In genomic region chr15:50355980-50356379, GRCh38 we compare ENCODE assay signal across 1 cellular context.
TF ChIP-seq lines count a peak whose summit lies in the region.

No MANE protein-coding gene starts in this region.

TF ChIP-seq in SK-N-SH, 30 proteins besides CTCF, POLR2A, EP300 and RAD21 (continued from another document):
- TF ChIP-seq ZBTB33 (IDR thresholded peaks at IDR 0.05; ENCODE audit: borderline replicate concordance, low read depth) (no peak), TEAD4 (IDR thresholded peaks at IDR 0.05; ENCODE audit: borderline replicate concordance, insufficient read depth) (no peak), JUND (IDR thresholded peaks at IDR 0.05) (no peak), FOXJ3 (CRISPR knock-in tag; IDR thresholded peaks at IDR 0.05) (no peak), USF1 (IDR thresholded peaks at IDR 0.05; ENCODE audit: borderline replicate concordance, low read depth) (no peak), MAX (IDR thresholded peaks at IDR 0.05; ENCODE audit: low read depth) (no peak), POLR2AphosphoS5 (IDR thresholded peaks at IDR 0.05; ENCODE audit: low read depth, low read length) (no peak; the same call in 1 of the 2 replicates), NRF1 (IDR thresholded peaks at IDR 0.05; ENCODE audit: low read depth, low read length) (no peak), CHD2 (IDR thresholded peaks at IDR 0.05; ENCODE audit: low read length, partially characterized antibody) (no peak)
